8 cellular contexts compared by ENCODE assay signal in the genomic region with DNA sequence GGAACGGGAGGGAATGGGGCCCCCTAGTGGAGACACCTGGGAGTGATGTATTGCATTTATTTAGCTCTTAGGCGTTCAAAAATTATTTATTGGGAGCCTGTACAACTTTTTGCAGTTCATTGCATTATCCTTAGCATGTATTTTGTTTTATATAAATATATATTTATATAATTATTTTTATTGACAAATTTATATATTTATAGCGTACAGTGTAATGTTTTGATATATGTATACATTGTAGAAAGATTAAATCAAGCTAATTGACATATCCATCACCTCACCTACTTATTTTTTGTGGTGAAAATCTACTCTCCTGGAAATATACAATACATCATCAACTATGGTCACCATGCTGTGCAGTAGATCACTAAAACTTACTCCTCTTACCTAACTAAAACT. TPM values are rescaled to one million over a fixed set of nuclear protein-coding genes. Genes with fewer than 3 reads are reported as not detected.
DNase-seq lines count a peak whose midpoint lies in the region; ATAC-seq and TF ChIP-seq lines count a peak whose summit lies in the region.

No MANE protein-coding gene starts in this region.

- POLR2A ChIA-PET in OCI-LY7 (lab: Charles Lee), result interaction anchor here (0.5 to 5.3 kb wide), 13 partner anchors 13 to 248 kb away, joined by 3 to 39 read pairs (median 6); a partner anchor contains a TSS

- H2AFZ ChIP-seq in OCI-LY7 (ENCODE audit: low read length), result no peak overlapping the region

- peak overlapping the region; percentile 84 for H3K27ac Mint-ChIP-seq in Calu3 (ENCODE audit: unreplicated experiment)
- peak overlapping the region; percentile 98 for H3K27ac Mint-ChIP-seq in osteocyte (ENCODE audit: unreplicated experiment)

- DNase-seq in Calu3 (no peak), OCI-LY7 (ENCODE audit: low spot score) (no peak), osteocyte (ENCODE audit: extremely low spot score, unreplicated experiment) (no peak), HT-29 (ENCODE audit: low spot score) (no peak)

- no peaks in the 10 kb centered on the region for H3K27me3 ChIP-seq in endocrine pancreas (ENCODE audit: control insufficient read depth, insufficient read depth, low read length)

- H3K4me3 Mint-ChIP-seq in Calu3 (ENCODE audit: low read depth, unreplicated experiment), result peak overlapping the region; percentile 97
- H3K4me3 Mint-ChIP-seq in osteocyte (ENCODE audit: unreplicated experiment), result peak overlapping the region; percentile 99

- H3K36me3 Mint-ChIP-seq in Calu3 (ENCODE audit: insufficient read depth, unreplicated experiment) (peaks cover 18% of the 10 kb centered on the region), osteocyte (ENCODE audit: unreplicated experiment) (peaks cover 7% of the 10 kb centered on the region)

- CTCF ChIA-PET in Calu3 (lab: Charles Lee), result interaction anchor here (0.6 to 1.8 kb wide), 4 partner anchors 16 to 237 kb away, joined by 3 to 7 read pairs (median 4); no protein-coding TSS in a partner anchor
- CTCF ChIA-PET in OCI-LY7 (lab: Charles Lee; ENCODE audit: unreplicated experiment), result interaction anchor here (1.1 to 1.3 kb wide), 2 partner anchors 11 to 38 kb away, joined by 3 to 5 read pairs; no protein-coding TSS in a partner anchor

- intact Hi-C loops in Calu3 (cut with micrococcal nuclease; ENCODE audit: unreplicated experiment), result loop anchor here (1.0 to 2.0 kb wide), 2 partner anchors 89 to 239 kb away; a partner anchor contains a TSS
- intact Hi-C loops in OCI-LY7 (cut with micrococcal nuclease; ENCODE audit: unreplicated experiment), result loop anchor here (1.0 to 5.0 kb wide), 5 partner anchors 121 to 239 kb away; a partner anchor contains a TSS

- H3K27ac ChIP-seq in OCI-LY7 (ENCODE audit: low read depth, low read length, poor library complexity, severe bottlenecking), result peak overlapping the region; percentile 89

- H3K27me3 Mint-ChIP-seq in Calu3 (ENCODE audit: unreplicated experiment) (no peaks in the 10 kb centered on the region), osteocyte (ENCODE audit: unreplicated experiment) (peaks cover 2% of the 10 kb centered on the region)

- H3K9me3 Mint-ChIP-seq in Calu3 (ENCODE audit: low read depth, unreplicated experiment) (no peaks in the 10 kb centered on the region), osteocyte (ENCODE audit: unreplicated experiment) (peaks cover 5% of the 10 kb centered on the region)

- H4K20me1 ChIP-seq in OCI-LY7 (ENCODE audit: insufficient read depth, low read length), result no peaks in the 10 kb centered on the region

- peaks cover 16% of the 10 kb centered on the region; the same call in 1 of the 2 replicates for H3K79me2 ChIP-seq in OCI-LY7 (ENCODE audit: insufficient read depth, low read depth, low read length)

- H3K36me3 ChIP-seq in OCI-LY7 (ENCODE audit: insufficient read depth, low read length) (peaks cover 8% of the 10 kb centered on the region), endocrine pancreas (ENCODE audit: control insufficient read depth, insufficient read depth, low read length) (no peaks in the 10 kb centered on the region)

- peak; percentile 68 for TF ChIP-seq CTCF in Calu3 (IDR thresholded peaks at IDR 0.05; ENCODE audit: unreplicated experiment)
- TF ChIP-seq CTCF in OCI-LY7 (conservative IDR thresholded peaks at IDR 0.05; ENCODE audit: low read length), result peak; percentile 93
- peak; percentile 91 for TF ChIP-seq CTCF in osteocyte (IDR thresholded peaks at IDR 0.05)

- peak overlapping the region; percentile 96 for H3K4me2 ChIP-seq in OCI-LY7 (ENCODE audit: low read length)

- no peaks in the 10 kb centered on the region for H3K9me2 ChIP-seq in OCI-LY7 (ENCODE audit: insufficient read depth, low read length)

- H3K4me1 Mint-ChIP-seq in Calu3 (ENCODE audit: low read depth, unreplicated experiment) (no peaks in the 10 kb centered on the region), osteocyte (ENCODE audit: unreplicated experiment) (peaks cover 18% of the 10 kb centered on the region)

- H3K4me1 ChIP-seq in OCI-LY7 (ENCODE audit: insufficient read depth, low read length, poor library complexity, severe bottlenecking) (peaks cover 23% of the 10 kb centered on the region), endocrine pancreas (ENCODE audit: control insufficient read depth, insufficient read depth, low read length) (no peaks in the 10 kb centered on the region)

- peak overlapping the region; percentile 76 for H3K4me3 ChIP-seq in OCI-LY7 (ENCODE audit: low read depth, low read length, poor library complexity, severe bottlenecking)
- peak overlapping the region; percentile 29 for H3K4me3 ChIP-seq in endocrine pancreas (ENCODE audit: control insufficient read depth, insufficient read depth, low read length)

- ATAC-seq in HG02623 (IDR thresholded peaks at IDR 0.05; ENCODE audit: unreplicated experiment), result no peak
- ATAC-seq in HG02885 (IDR thresholded peaks at IDR 0.05; ENCODE audit: poor library complexity, unreplicated experiment), result no peak
- ATAC-seq in GM21619 (IDR thresholded peaks at IDR 0.05; ENCODE audit: unreplicated experiment), result no peak

- BruUV-seq in Calu3 (replicated peaks; lab: Mats Ljungman, UMichigan) (no TSS peak), OCI-LY7 (replicated peaks; lab: Mats Ljungman, UMichigan) (no TSS peak)

- peak overlapping the region; percentile 81 for H3K9ac ChIP-seq in endocrine pancreas (ENCODE audit: control insufficient read depth, insufficient read depth, low read length)

- peaks cover 18% of the 10 kb centered on the region for H3K9me3 ChIP-seq in OCI-LY7 (ENCODE audit: low read length)
- H3K9me3 ChIP-seq in endocrine pancreas (ENCODE audit: control insufficient read depth, low read length), result no peaks in the 10 kb centered on the region

RNA-seq across cellular contexts. Expression of a gene that starts 1.0 kb away (rescaled TPM):
- total RNA-seq in Calu3 (2022), result 13.5 and 15.1 TPM in 2 replicates
- total RNA-seq in OCI-LY7 (2014; rRNA removed; shearing (Covaris generic)), result 13.5 and 17.6 TPM in 2 replicates
- 23.6 and 30.5 TPM in 2 replicates for total RNA-seq in OCI-LY7 (2022)
- total RNA-seq in osteocyte, result 9.1 and 9.9 TPM in 2 replicates
- total RNA-seq in HT-29 (2014; rRNA removed; shearing (Covaris generic)), result 7.4 and 8.3 TPM in 2 replicates

RNA-seq across cellular contexts. Expression of a gene that starts 39.8 kb away (rescaled TPM):
- total RNA-seq in Calu3 (2022) (44.5 and 44.7 TPM in 2 replicates), OCI-LY7 (2022) (91.0 and 103 TPM in 2 replicates), osteocyte (48.7 and 50.9 TPM in 2 replicates)
- 67.5 and 92.4 TPM in 2 replicates for total RNA-seq in OCI-LY7 (2014; rRNA removed; shearing (Covaris generic))
- total RNA-seq in HT-29 (2014; rRNA removed; shearing (Covaris generic)), result 54.9 and 71.6 TPM in 2 replicates
